In genomic region chr19:12791345-12792047, GRCh38 we compare ENCODE assay signal across 8 cellular contexts. TPM values are rescaled to one million over a fixed set of nuclear protein-coding genes. Genes with fewer than 3 reads are reported as not detected.
DNase-seq lines count a peak whose midpoint lies in the region; ATAC-seq and TF ChIP-seq lines count a peak whose summit lies in the region.

TSS of gene JUNB (plus strand) at chr19:12791486. CDS start at chr19:12791772, 286 bp downstream.

- peak within 1 kb of the TSS; percentile 97 for H3K27ac Mint-ChIP-seq in CD8-positive, alpha-beta T cell

- H3K9me3 Mint-ChIP-seq in CD8-positive, alpha-beta T cell, result no peaks in the 10 kb centered on the region

- TF ChIP-seq EP300 in Ishikawa (IDR thresholded peaks at IDR 0.05; ENCODE audit: borderline replicate concordance), result 0 out of 2 replicates have a peak, but pooled peaks have one; percentile 52

- H3K27ac ChIP-seq in CD8-positive, alpha-beta T cell (ENCODE audit: low read depth, low read length), result peak within 1 kb of the TSS; percentile 100
- H3K27ac ChIP-seq in PC-9 (peak within 1 kb of the TSS; percentile 86), epithelial cell of prostate (peak within 1 kb of the TSS; percentile 100)

- peak within 1 kb of the TSS; percentile 99 for H3K4me3 ChIP-seq in CD8-positive, alpha-beta T cell (ENCODE audit: low read depth, low read length)
- peak within 1 kb of the TSS; percentile 73 for H3K4me3 ChIP-seq in PC-9

- peak; percentile 2; the same call in 1 of the 2 replicates for TF ChIP-seq RAD21 in Ishikawa (IDR thresholded peaks at IDR 0.05; ENCODE audit: low read depth)

- BruUV-seq in PC-9 (replicated peaks; lab: Mats Ljungman, UMichigan), result no TSS peak

- H2AFZ ChIP-seq in PC-9, result no peak within 1 kb of the TSS

- peak; percentile 95 to 98 (median 96) for DNase-seq in CD8-positive, alpha-beta T cell
- peak; percentile 89 to 97 for DNase-seq in PC-9
- peak; percentile 98 for DNase-seq in activated T-cell treated with anti-CD3 and anti-CD28 coated beads, Interleukin-2, amount 50 U/mL, for 1 hour
- DNase-seq in epithelial cell of prostate (ENCODE audit: low read depth, low spot score), result peak; percentile 89
- DNase-seq in mucosa of gallbladder (ENCODE audit: low spot score), result peak; percentile 98
- DNase-seq in stimulated activated CD8-positive, alpha-beta memory T cell treated with anti-CD3 and anti-CD28 coated beads, Interleukin-4, amount 100 ng/mL, for 24 hours (ENCODE audit: low read depth), result peak; percentile 93

- H4K20me1 ChIP-seq in PC-9 (ENCODE audit: insufficient read depth), result peaks cover 18% of the 10 kb centered on the region

- peaks cover 52% of the 10 kb centered on the region for H3K79me2 ChIP-seq in PC-9 (ENCODE audit: low read depth)

- peak; percentile 37 for ATAC-seq in CD8-positive, alpha-beta T cell
- ATAC-seq in GM19467 (IDR thresholded peaks at IDR 0.05; ENCODE audit: unreplicated experiment), result peak; percentile 25

- CTCF ChIA-PET in CD8-positive, alpha-beta T cell (lab: Charles Lee), result interaction anchor here (1.4 to 11.3 kb wide), 5 partner anchors 12 to 58 kb away, joined by 3 to 396 read pairs (median 21); partner anchors contain the start of genes HOOK2, THSD8 and TRIR
- CTCF ChIA-PET in PC-9 (lab: Charles Lee), result interaction anchor here (0.6 to 2.2 kb wide), 3 partner anchors 9 to 104 kb away, joined by 3 to 11 read pairs (median 10); no protein-coding TSS in a partner anchor

- H3K9me2 ChIP-seq in PC-9 (ENCODE audit: insufficient read depth), result no peaks in the 10 kb centered on the region

- H3K4me1 ChIP-seq in CD8-positive, alpha-beta T cell (ENCODE audit: insufficient read depth, low read length), result peaks cover 46% of the 10 kb centered on the region
- peaks cover 60% of the 10 kb centered on the region for H3K4me1 ChIP-seq in PC-9 (replicated peaks; ENCODE audit: insufficient read depth)

- H3K27me3 Mint-ChIP-seq in CD8-positive, alpha-beta T cell (ENCODE audit: low read depth), result no peaks in the 10 kb centered on the region

- peak within 1 kb of the TSS; percentile 91 for H3K4me2 ChIP-seq in PC-9

- peak within 1 kb of the TSS; percentile 93 for H3K4me3 Mint-ChIP-seq in CD8-positive, alpha-beta T cell

- no peaks in the 10 kb centered on the region for H3K27me3 ChIP-seq in CD8-positive, alpha-beta T cell (ENCODE audit: insufficient read depth, low read length)
- H3K27me3 ChIP-seq in PC-9 (ENCODE audit: insufficient read depth, low read depth), result no peaks in the 10 kb centered on the region

- H3K9me3 ChIP-seq in CD8-positive, alpha-beta T cell (ENCODE audit: low read length), result no peaks in the 10 kb centered on the region
- H3K9me3 ChIP-seq in PC-9 (ENCODE audit: insufficient read depth, low read depth), result no peaks in the 10 kb centered on the region

- POLR2A ChIA-PET in CD8-positive, alpha-beta T cell (lab: Charles Lee), result interaction anchor here (0.7 to 9.7 kb wide), 19 partner anchors 9 to 1416 kb away, joined by 3 to 215 read pairs (median 6); partner anchors contain the start of genes GCDH, GET3, HOOK2 and MAST1
- POLR2A ChIA-PET in PC-9 (lab: Charles Lee; ENCODE audit: unreplicated experiment), result interaction anchor here (0.6 to 3.8 kb wide), 7 partner anchors 9 to 1356 kb away, joined by 3 to 59 read pairs (median 6); partner anchors contain the start of genes PRKCSH and TRIR

- H3K4me1 Mint-ChIP-seq in CD8-positive, alpha-beta T cell (ENCODE audit: low read depth), result peaks cover 46% of the 10 kb centered on the region

- peaks cover 12% of the 10 kb centered on the region for H3K36me3 Mint-ChIP-seq in CD8-positive, alpha-beta T cell

- H3K36me3 ChIP-seq in CD8-positive, alpha-beta T cell (ENCODE audit: insufficient read depth, low read length), result no peaks in the 10 kb centered on the region
- no peaks in the 10 kb centered on the region; the same call in 1 of the 2 replicates for H3K36me3 ChIP-seq in PC-9 (ENCODE audit: low read depth)

- H3F3A ChIP-seq in PC-9 (ENCODE audit: insufficient read depth, low read depth), result peaks cover 77% of the 10 kb centered on the region

- no peak for TF ChIP-seq CTCF in CD8-positive, alpha-beta T cell (IDR thresholded peaks at IDR 0.05)
- no peak; the same call in 1 of the 2 replicates for TF ChIP-seq CTCF in PC-9 (conservative IDR thresholded peaks at IDR 0.05)

- intact Hi-C loops in CD8-positive, alpha-beta T cell (cut with DNase I, micrococcal nuclease), result loop anchor here (1.0 to 5.0 kb wide), 6 partner anchors 9 to 1591 kb away; partner anchors contain the start of genes ADGRE5 (in 1 of the 2) and DHPS (in 1 of the 2)
- intact Hi-C loops in PC-9 (cut with micrococcal nuclease; ENCODE audit: unreplicated experiment), result no loop called here

TF ChIP-seq in Ishikawa, 13 proteins besides CTCF, POLR2A, EP300 and RAD21:
- TF ChIP-seq CEBPB (IDR thresholded peaks at IDR 0.05), result 0 out of 2 replicates have a peak, but pooled peaks have one; percentile 30
- TF ChIP-seq TCF12 (IDR thresholded peaks at IDR 0.05; ENCODE audit: low read depth), result peak; percentile 85
- TF ChIP-seq FOXM1 (IDR thresholded peaks at IDR 0.05; ENCODE audit: borderline replicate concordance, low read depth), result peak; percentile 26; the same call in 1 of the 2 replicates
- TF ChIP-seq USF1 (IDR thresholded peaks at IDR 0.05), result peak; percentile 3; the same call in 1 of the 2 replicates
- TF ChIP-seq NFIC (IDR thresholded peaks at IDR 0.05), result peak; percentile 59
- no peak; the same call in none of the 2 replicates for TF ChIP-seq ZBTB7A (IDR thresholded peaks at IDR 0.05; ENCODE audit: low read depth)
- TF ChIP-seq YY1 (IDR thresholded peaks at IDR 0.05; ENCODE audit: low read depth), result peak; percentile 61
- peak; percentile 52 for TF ChIP-seq TEAD4 (IDR thresholded peaks at IDR 0.05)
- TF ChIP-seq TAF1 (IDR thresholded peaks at IDR 0.05; ENCODE audit: low read depth), result peak; percentile 97
- TF ChIP-seq, protein P1, sequence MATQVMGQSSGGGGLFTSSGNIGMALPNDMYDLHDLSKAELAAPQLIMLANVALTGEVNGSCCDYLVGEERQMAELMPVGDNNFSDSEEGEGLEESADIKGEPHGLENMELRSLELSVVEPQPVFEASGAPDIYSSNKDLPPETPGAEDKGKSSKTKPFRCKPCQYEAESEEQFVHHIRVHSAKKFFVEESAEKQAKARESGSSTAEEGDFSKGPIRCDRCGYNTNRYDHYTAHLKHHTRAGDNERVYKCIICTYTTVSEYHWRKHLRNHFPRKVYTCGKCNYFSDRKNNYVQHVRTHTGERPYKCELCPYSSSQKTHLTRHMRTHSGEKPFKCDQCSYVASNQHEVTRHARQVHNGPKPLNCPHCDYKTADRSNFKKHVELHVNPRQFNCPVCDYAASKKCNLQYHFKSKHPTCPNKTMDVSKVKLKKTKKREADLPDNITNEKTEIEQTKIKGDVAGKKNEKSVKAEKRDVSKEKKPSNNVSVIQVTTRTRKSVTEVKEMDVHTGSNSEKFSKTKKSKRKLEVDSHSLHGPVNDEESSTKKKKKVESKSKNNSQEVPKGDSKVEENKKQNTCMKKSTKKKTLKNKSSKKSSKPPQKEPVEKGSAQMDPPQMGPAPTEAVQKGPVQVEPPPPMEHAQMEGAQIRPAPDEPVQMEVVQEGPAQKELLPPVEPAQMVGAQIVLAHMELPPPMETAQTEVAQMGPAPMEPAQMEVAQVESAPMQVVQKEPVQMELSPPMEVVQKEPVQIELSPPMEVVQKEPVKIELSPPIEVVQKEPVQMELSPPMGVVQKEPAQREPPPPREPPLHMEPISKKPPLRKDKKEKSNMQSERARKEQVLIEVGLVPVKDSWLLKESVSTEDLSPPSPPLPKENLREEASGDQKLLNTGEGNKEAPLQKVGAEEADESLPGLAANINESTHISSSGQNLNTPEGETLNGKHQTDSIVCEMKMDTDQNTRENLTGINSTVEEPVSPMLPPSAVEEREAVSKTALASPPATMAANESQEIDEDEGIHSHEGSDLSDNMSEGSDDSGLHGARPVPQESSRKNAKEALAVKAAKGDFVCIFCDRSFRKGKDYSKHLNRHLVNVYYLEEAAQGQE (IDR thresholded peaks at IDR 0.05; ENCODE audit: low read depth), result 0 out of 2 replicates have a peak, but pooled peaks have one; percentile 23
- TF ChIP-seq MAX (IDR thresholded peaks at IDR 0.05), result peak; percentile 57; the same call in 1 of the 2 replicates
- peak; percentile 59; the same call in 1 of the 2 replicates for TF ChIP-seq EGR1 (IDR thresholded peaks at IDR 0.05)
- TF ChIP-seq CREB1 (IDR thresholded peaks at IDR 0.05; ENCODE audit: low read depth), result peak; percentile 74

RNA-seq across cellular contexts. Expression of gene JUNB, which starts in this region (rescaled TPM):
- 1,000 to 10,000 TPM; 2,704 to 2,791 TPM for total RNA-seq in CD8-positive, alpha-beta T cell
- total RNA-seq in PC-9 (2021) (70.7 and 87.0 TPM in 2 replicates), mucosa of gallbladder (119 TPM)

Comparison
In these comparisons a context has a peak if more than half of its experiments do, and no peak if none do; other contexts are left out.
1. Peak in every context shown above with its lines: DNase-seq, ATAC-seq, H3K4me3 ChIP-seq and H3K27ac ChIP-seq.
2. RNA of gene JUNB (total RNA-seq): 2,704 to 2,791 TPM in CD8-positive, alpha-beta T cell; 119 TPM in mucosa of gallbladder (single experiment) and 70.7 to 87.0 TPM in PC-9; every median in the first group is over 10 times any median in the second.